1 cellular context compared by ENCODE assay signal in the genomic region with DNA sequence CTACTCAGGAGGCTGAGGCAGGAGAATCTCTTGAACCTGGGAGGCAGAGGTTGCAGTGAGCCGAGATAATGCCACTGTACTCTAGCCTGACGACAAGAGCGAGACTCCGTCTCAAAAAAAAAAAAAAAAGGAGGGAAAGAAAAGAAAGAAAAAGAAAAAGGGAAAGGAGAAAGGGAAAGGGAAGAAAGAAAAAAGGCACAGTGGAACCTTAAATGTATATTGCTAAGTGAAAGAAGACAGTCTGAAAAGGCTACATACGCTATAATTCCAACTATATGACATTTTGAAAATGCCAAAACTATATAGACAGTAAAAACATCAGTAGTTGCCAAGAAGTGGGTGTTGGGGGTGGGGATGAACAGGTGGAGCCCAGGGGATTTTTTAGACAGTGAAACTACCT.
TF ChIP-seq lines count a peak whose summit lies in the region.

No MANE protein-coding gene starts in this region.

TF ChIP-seq in HEK293, 187 proteins besides CTCF, POLR2A, EP300 and RAD21:
- TF ChIP-seq ZNF792 (tag by site-specific recombination; IDR thresholded peaks at IDR 0.05) (no peak), ZNF366 (tag by site-specific recombination; conservative IDR thresholded peaks at IDR 0.05) (0 out of 2 replicates have a peak, but pooled peaks have one; percentile 14), PRDM1 (tag by site-specific recombination; IDR thresholded peaks at IDR 0.05) (peak; percentile 91)
